19 cellular contexts compared by ENCODE assay signal in the genomic region with DNA sequence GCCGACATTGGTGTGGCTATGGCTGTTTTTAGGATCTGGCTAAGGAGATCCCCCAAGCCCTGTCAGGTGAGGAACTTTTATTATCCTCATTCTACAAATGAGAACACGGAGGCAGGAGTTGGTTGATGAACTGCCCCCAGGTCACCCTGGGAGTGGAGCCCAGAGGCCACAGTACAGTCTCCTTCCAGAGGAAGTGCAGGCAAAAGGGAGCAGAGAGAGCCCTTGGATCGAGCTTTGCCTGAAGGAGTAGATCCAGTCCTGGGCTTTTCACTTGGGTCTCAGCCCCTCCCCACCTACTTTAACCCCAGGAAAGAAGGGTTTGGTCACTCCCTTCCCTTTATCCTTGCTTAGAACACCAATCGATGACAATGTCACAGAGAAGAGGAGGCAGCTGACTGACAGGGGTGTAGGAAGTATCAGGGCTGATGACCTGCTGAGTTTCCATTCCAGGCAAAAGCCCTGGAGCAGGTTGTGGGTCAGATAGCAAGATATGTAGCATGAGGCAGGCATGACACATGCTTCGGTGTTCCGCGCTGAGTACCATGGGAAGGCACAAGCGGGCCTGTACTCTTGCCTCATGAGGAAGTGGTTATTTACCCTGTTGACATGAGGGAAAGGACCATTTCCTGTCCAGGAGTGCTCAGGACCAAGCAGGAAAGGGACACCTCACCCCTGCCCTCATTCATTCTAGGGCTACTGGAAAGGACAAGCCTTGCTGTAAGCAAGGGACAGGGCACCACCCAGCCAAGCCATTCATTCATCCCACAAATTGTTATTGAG. TPM values are rescaled to one million over a fixed set of nuclear protein-coding genes. Genes with fewer than 3 reads are reported as not detected.
DNase-seq lines count a peak whose midpoint lies in the region; ATAC-seq, FAIRE-seq and TF ChIP-seq lines count a peak whose summit lies in the region.
"Had no signal": no experiment of that assay in that cellular context is flagged by ENCODE, and none has a peak within 500 bp of the region (broad histone marks: within the 10 kb centered on the region; RNA-seq: fewer than 3 reads in every experiment).

No MANE protein-coding gene starts in this region.

- H3K4ac ChIP-seq in trophoblast cell (ENCODE audit: low read depth, low read length): no peak overlapping the region

- no peak overlapping the region for H4K91ac ChIP-seq in trophoblast cell (ENCODE audit: low read depth, low read length)

- H3K27ac ChIP-seq in HL-60 (replicated peaks) (peak overlapping the region; percentile 54), trophoblast cell (ENCODE audit: low read depth, low read length) (no peak overlapping the region)
- H3K27ac ChIP-seq: KMS-11, sigmoid colon had no signal

- intact Hi-C loops in lower leg skin (cut with DNase I; ENCODE audit: low total_unique reads): no loop called here

- no peak overlapping the region for H2AK5ac ChIP-seq in trophoblast cell (ENCODE audit: low read length)

- no peaks in the 10 kb centered on the region for H3K79me1 ChIP-seq in trophoblast cell (ENCODE audit: low read length)

- peak in 1 of 2 experiments; percentile 38 for DNase-seq in HL-60 (ENCODE audit: low read depth in 1 of 2, low spot score in 1 of 2)
- peak; percentile 17 for DNase-seq in RCC 7860 (ENCODE audit: low spot score)
- DNase-seq in trophoblast cell: peak; percentile 83 to 87
- DNase-seq in lower leg skin (ENCODE audit: low spot score in 2 of 2): no peak
- DNase-seq in activated T-cell treated with anti-CD3 and anti-CD28 coated beads for 4 hours: no peak
- DNase-seq: activated CD4-positive, alpha-beta T cell treated with anti-CD3 and anti-CD28 coated beads, Interleukin-2, amount 10 ng/mL, durations not matched to agents 24 days and 14 days; amniotic stem cell; CD8-positive, alpha-beta memory T cell; effector CD4-positive, alpha-beta T cell; kidney glomerular epithelial cell; NCI-H187 treated with DMSO at 0.1 percent for 48 hours; nephron progenitor cell; sigmoid colon; T-cell had no signal

- H3K27me3 ChIP-seq in HL-60 (ENCODE audit: insufficient read depth, poor library complexity, severe bottlenecking): no peaks in the 10 kb centered on the region
- H3K27me3 ChIP-seq in trophoblast cell (ENCODE audit: insufficient read depth, low read length): no peaks in the 10 kb centered on the region

- H2BK5ac ChIP-seq in trophoblast cell (ENCODE audit: low read depth, low read length, poor library complexity): no peak overlapping the region

- no peak overlapping the region for H4K12ac ChIP-seq in trophoblast cell (ENCODE audit: low read depth, low read length)

- H3K79me2 ChIP-seq in trophoblast cell (ENCODE audit: control insufficient read depth, insufficient read depth, low read length, poor library complexity): no peaks in the 10 kb centered on the region

- no peak overlapping the region for H3K9ac ChIP-seq in trophoblast cell (ENCODE audit: low read length)
- H3K9ac ChIP-seq: KMS-11 had no signal

- H4K8ac ChIP-seq in trophoblast cell (ENCODE audit: low read depth, low read length): no peak overlapping the region

- H3K4me2 ChIP-seq in trophoblast cell (ENCODE audit: low read length): no peak overlapping the region
- H3K4me2 ChIP-seq: KMS-11 had no signal

- no peak for TF ChIP-seq CTCF in HL-60 (IDR thresholded peaks at IDR 0.05; ENCODE audit: insufficient read depth, low read length)
- TF ChIP-seq CTCF in lower leg skin (IDR thresholded peaks at IDR 0.05): no peak

- H3K23ac ChIP-seq in trophoblast cell (ENCODE audit: low read length): no peak overlapping the region

- no peak for TF ChIP-seq POLR2A in lower leg skin (IDR thresholded peaks at IDR 0.05)

- H3K4me3 ChIP-seq in HL-60 (replicated peaks; ENCODE audit: insufficient read depth, low read length) (no peak overlapping the region), trophoblast cell (ENCODE audit: low read depth, low read length) (no peak overlapping the region), lower leg skin (ENCODE audit: low read depth, poor library complexity, severe bottlenecking) (no peak overlapping the region)
- H3K4me3 ChIP-seq: sigmoid colon had no signal

- no peak overlapping the region for H2BK120ac ChIP-seq in trophoblast cell (ENCODE audit: insufficient read depth, low read length, poor library complexity)

- H2BK12ac ChIP-seq in trophoblast cell (ENCODE audit: low read length): no peak overlapping the region

- H3K9me3 ChIP-seq in trophoblast cell (ENCODE audit: insufficient read depth, low read depth, low read length): peaks cover 1% of the 10 kb centered on the region
- H3K9me3 ChIP-seq: sigmoid colon had no signal

- peaks cover 5 to 7% of the 10 kb centered on the region in 2 experiments for H3K4me1 ChIP-seq in trophoblast cell (ENCODE audit: control insufficient read depth in 1 of 2, insufficient read depth in 2 of 2, low read length in 2 of 2)
- H3K4me1 ChIP-seq: sigmoid colon had no signal

- peak; percentile 91 for ATAC-seq in esophagus mucosa
- ATAC-seq in HG03439 (IDR thresholded peaks at IDR 0.05; ENCODE audit: unreplicated experiment): no peak
- ATAC-seq: T-cell had no signal

- no peak for FAIRE-seq in RCC 7860 (lab: Jason Lieb, UNC)

- H3K36me3 ChIP-seq in trophoblast cell (ENCODE audit: control insufficient read depth in 1 of 2, insufficient read depth in 2 of 2, low read length in 2 of 2): no peaks in the 10 kb centered on the region
- H3K36me3 ChIP-seq: sigmoid colon had no signal

- WGBS in trophoblast cell (ENCODE audit: extremely low coverage, insufficient coverage, insufficient read length): no CpG with 5 or more reads among the region's 8 CpGs
- WGBS in lower leg skin, 2 donors: 56 to 65% methylated on average over 8 of the region's 8 CpGs

- no peak overlapping the region for H3K14ac ChIP-seq in trophoblast cell (ENCODE audit: low read length)

- no peak overlapping the region for H3K18ac ChIP-seq in trophoblast cell (ENCODE audit: low read length)

- H2AFZ ChIP-seq in trophoblast cell (ENCODE audit: insufficient read depth, low read length, poor library complexity): no peak overlapping the region

RNA-seq across cellular contexts. Expression of a gene that starts 5.8 kb away (rescaled TPM):
- 1.5 TPM for total RNA-seq in esophagus mucosa
- not detected in 2 replicates for polyA plus RNA-seq in trophoblast cell (2013)
- total RNA-seq in lower leg skin: 10 to 100 TPM; 22.0 to 51.6 (median 29.2) TPM
- total RNA-seq: activated CD4-positive, alpha-beta T cell treated with anti-CD3 and anti-CD28 coated beads, Interleukin-2, amount 10 ng/mL, durations not matched to agents 24 days and 14 days; activated T-helper 1 cell treated with anti-CD3 and anti-CD28 coated beads, Interleukin-12 subunit alpha, Interleukin-12 subunit beta, Interleukin-2, Interleukin-4 antibody, amounts not matched to agents 30 ng/mL and 10 ng/mL and 1 ng/mL, durations not matched to agents 14 hours and 24 hours and 36 hours; CD8-positive, alpha-beta memory T cell; glomerular endothelial cell; T-cell had no signal
- polyA plus RNA-seq: CD8-positive, alpha-beta memory T cell had no signal

RNA-seq across cellular contexts. Expression of a gene that starts 56.2 kb away (rescaled TPM):
- 34.9 TPM for total RNA-seq in esophagus mucosa
- 0.96 and 1.1 TPM in 2 replicates for polyA plus RNA-seq in trophoblast cell (2013)
- 100 to 1,000 TPM; 117 to 176 (median 170) TPM for total RNA-seq in lower leg skin
- total RNA-seq: activated CD4-positive, alpha-beta T cell treated with anti-CD3 and anti-CD28 coated beads, Interleukin-2, amount 10 ng/mL, durations not matched to agents 24 days and 14 days; activated T-helper 1 cell treated with anti-CD3 and anti-CD28 coated beads, Interleukin-12 subunit alpha, Interleukin-12 subunit beta, Interleukin-2, Interleukin-4 antibody, amounts not matched to agents 30 ng/mL and 10 ng/mL and 1 ng/mL, durations not matched to agents 14 hours and 24 hours and 36 hours; CD8-positive, alpha-beta memory T cell; glomerular endothelial cell had no signal
- polyA plus RNA-seq: CD8-positive, alpha-beta memory T cell had no signal

Comparison
In these comparisons a context has a peak if more than half of its experiments do, and no peak if none do; other contexts are left out.
1. DNase-seq: peak in RCC 7860 (single experiment) and trophoblast cell (2 of 2); none in lower leg skin (0 of 2) and activated T-cell treated with anti-CD3 and anti-CD28 coated beads for 4 hours (single experiment).